In the genomic region with DNA sequence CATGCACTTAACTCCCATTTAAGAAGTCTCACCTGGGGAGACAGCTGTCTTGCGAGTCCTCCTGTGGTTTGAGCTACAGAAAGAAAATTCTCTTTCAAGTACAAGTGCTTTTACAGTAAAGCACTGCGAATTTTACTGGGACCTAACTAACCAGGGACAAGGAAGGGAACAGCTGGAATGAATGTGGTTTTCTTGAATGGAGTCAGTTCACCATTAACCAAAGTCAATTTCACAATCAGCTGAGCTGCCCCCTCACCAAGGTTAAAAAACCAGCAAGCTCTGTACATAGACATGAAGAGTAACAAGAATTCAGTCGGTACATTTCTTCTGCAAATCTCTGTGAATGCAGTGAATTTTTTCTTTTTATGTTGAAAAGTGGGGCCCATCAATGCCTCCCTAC, we compare ENCODE assay signal across 23 cellular contexts. TPM values are rescaled to one million over a fixed set of nuclear protein-coding genes. Genes with fewer than 3 reads are reported as not detected.
"Had no signal": no experiment of that assay in that cellular context is flagged by ENCODE, and none has a peak within 500 bp of the region (broad histone marks: within the 10 kb centered on the region; RNA-seq: fewer than 3 reads in every experiment).

No MANE protein-coding gene starts in this region.

- H3K27me3 ChIP-seq: adrenal gland, body of pancreas, esophagus squamous epithelium, tibial nerve, uterus had no signal

- H3K9me3 Mint-ChIP-seq: activated CD4-positive, alpha-beta memory T cell treated with anti-CD3 and anti-CD28 coated beads for 36 hours; activated naive CD4-positive, alpha-beta T cell treated with anti-CD3 and anti-CD28 coated beads, Interleukin-2, amount 50 U/mL, for 72 hours; activated T-helper 1 cell treated with anti-CD3 and anti-CD28 coated beads, Interleukin-12 subunit alpha, Interleukin-12 subunit beta, Interleukin-2, Interleukin-4 antibody, amounts not matched to agents 30 ng/mL and 10 ng/mL and 1 ng/mL, durations not matched to agents 14 hours and 24 hours and 36 hours; stimulated activated naive CD8-positive, alpha-beta T cell treated with anti-CD3 and anti-CD28 coated beads, Interleukin-15, Interleukin-2, amounts not matched to agents 100 ng/mL and 50 ng/mL, for 24 hours had no signal

- H3K4me3 ChIP-seq: adrenal gland, body of pancreas, esophagus squamous epithelium, tibial nerve, uterus had no signal

- H3K4me1 Mint-ChIP-seq: activated CD4-positive, alpha-beta T cell treated with anti-CD3 and anti-CD28 coated beads for 36 hours had no signal

- H3K27me3 Mint-ChIP-seq: activated CD4-positive, alpha-beta memory T cell treated with anti-CD3 and anti-CD28 coated beads for 36 hours; activated CD4-positive, alpha-beta T cell treated with anti-CD3 and anti-CD28 coated beads for 36 hours; stimulated activated naive CD8-positive, alpha-beta T cell treated with anti-CD3 and anti-CD28 coated beads, Interleukin-15, Interleukin-2, amounts not matched to agents 100 ng/mL and 50 ng/mL, for 24 hours had no signal

- H3K9me3 ChIP-seq: adrenal gland, body of pancreas, esophagus squamous epithelium, tibial nerve, uterus had no signal

- H3K4me3 Mint-ChIP-seq: activated CD4-positive, alpha-beta memory T cell treated with anti-CD3 and anti-CD28 coated beads for 36 hours; activated CD4-positive, alpha-beta T cell treated with anti-CD3 and anti-CD28 coated beads for 36 hours; activated T-helper 1 cell treated with anti-CD3 and anti-CD28 coated beads, Interleukin-12 subunit alpha, Interleukin-12 subunit beta, Interleukin-2, Interleukin-4 antibody, amounts not matched to agents 30 ng/mL and 10 ng/mL and 1 ng/mL, durations not matched to agents 14 hours and 24 hours and 36 hours; stimulated activated naive CD8-positive, alpha-beta T cell treated with anti-CD3 and anti-CD28 coated beads, Interleukin-15, Interleukin-2, amounts not matched to agents 100 ng/mL and 50 ng/mL, for 24 hours had no signal

- H3K4me1 ChIP-seq: adrenal gland, body of pancreas, esophagus squamous epithelium, uterus had no signal

- DNase-seq: activated CD4-positive, alpha-beta memory T cell treated with anti-CD3 and anti-CD28 coated beads for 36 hours; activated CD4-positive, alpha-beta T cell treated with anti-CD3 and anti-CD28 coated beads for 36 hours; activated gamma-delta T cell treated with Interleukin-2 at 50 U/mL for 16 hours; activated T-cell treated with anti-CD3 and anti-CD28 coated beads for 4 hours; adrenal gland; body of pancreas; dermis blood vessel endothelial cell; effector memory CD4-positive, alpha-beta T cell; esophagus squamous epithelium; left cardiac atrium; midbrain; occipital lobe; right cardiac atrium; small intestine; stimulated activated CD4-positive, alpha-beta T cell treated with anti-CD3 and anti-CD28 coated beads, Interleukin-15, amount 100 ng/mL, for 24 hours; stimulated activated CD4-positive, alpha-beta T cell treated with anti-CD3 and anti-CD28 coated beads, Interleukin-2, amount 100 ng/mL, for 48 hours; SW 1271; uterus had no signal

- H3K36me3 ChIP-seq: adrenal gland, esophagus squamous epithelium, tibial nerve, uterus had no signal

- H3K27ac ChIP-seq: adrenal gland, body of pancreas, esophagus squamous epithelium, tibial nerve, uterus had no signal

- H3K27ac Mint-ChIP-seq: activated CD4-positive, alpha-beta memory T cell treated with anti-CD3 and anti-CD28 coated beads for 36 hours; activated CD4-positive, alpha-beta T cell treated with anti-CD3 and anti-CD28 coated beads for 36 hours; activated naive CD4-positive, alpha-beta T cell treated with anti-CD3 and anti-CD28 coated beads, Interleukin-2, amount 50 U/mL, for 72 hours; activated T-helper 1 cell treated with anti-CD3 and anti-CD28 coated beads, Interleukin-12 subunit alpha, Interleukin-12 subunit beta, Interleukin-2, Interleukin-4 antibody, amounts not matched to agents 30 ng/mL and 10 ng/mL and 1 ng/mL, durations not matched to agents 14 hours and 24 hours and 36 hours; stimulated activated naive CD8-positive, alpha-beta T cell treated with anti-CD3 and anti-CD28 coated beads, Interleukin-15, Interleukin-2, amounts not matched to agents 100 ng/mL and 50 ng/mL, for 24 hours had no signal

- ATAC-seq: activated CD4-positive, alpha-beta T cell treated with anti-CD3 and anti-CD28 coated beads for 36 hours; activated naive CD4-positive, alpha-beta T cell treated with anti-CD3 and anti-CD28 coated beads, Interleukin-2, amount 50 U/mL, for 72 hours; body of pancreas; left cardiac atrium; right cardiac atrium had no signal

- H3K36me3 Mint-ChIP-seq: activated CD4-positive, alpha-beta memory T cell treated with anti-CD3 and anti-CD28 coated beads for 36 hours; activated naive CD4-positive, alpha-beta T cell treated with anti-CD3 and anti-CD28 coated beads, Interleukin-2, amount 50 U/mL, for 72 hours had no signal

RNA-seq across cellular contexts. Expression of gene GFRA1, which starts 56.3 kb away (rescaled TPM):
- total RNA-seq: activated CD4-positive, alpha-beta memory T cell treated with anti-CD3 and anti-CD28 coated beads for 36 hours; activated T-helper 1 cell treated with anti-CD3 and anti-CD28 coated beads, Interleukin-12 subunit alpha, Interleukin-12 subunit beta, Interleukin-2, Interleukin-4 antibody, amounts not matched to agents 30 ng/mL and 10 ng/mL and 1 ng/mL, durations not matched to agents 14 hours and 24 hours and 36 hours; T-helper 2 cell treated with Interferon-gamma antibody and Interleukin-4, amounts not matched to agents 100 ng/mL and 5 ng/mL, for 36 hours had no signal
